1 cellular context compared by ENCODE assay signal in genomic region chr11:57562596-57562995, GRCh38.
TF ChIP-seq lines count a peak whose summit lies in the region.

No MANE protein-coding gene starts in this region.

TF ChIP-seq in K562, 482 proteins besides CTCF, POLR2A, EP300 and RAD21:
- TF ChIP-seq NCOA1 (IDR thresholded peaks at IDR 0.05; ENCODE audit: low read depth) = no peak
- peak; percentile 35; the same call in 1 of the 2 replicates for TF ChIP-seq ZEB2 (IDR thresholded peaks at IDR 0.05)
- no peak for TF ChIP-seq FOS (IDR thresholded peaks at IDR 0.05; ENCODE audit: extremely low read depth, insufficient read length)
- TF ChIP-seq PCBP2 (IDR thresholded peaks at IDR 0.05; ENCODE audit: low read depth, low read length, poor library complexity, severe bottlenecking) = no peak
- TF ChIP-seq FOXK1 (CRISPR knock-in tag; IDR thresholded peaks at IDR 0.05; ENCODE audit: borderline replicate concordance) = no peak
- no peak for TF ChIP-seq ZNF395 (CRISPR knock-in tag; IDR thresholded peaks at IDR 0.05)
- TF ChIP-seq ESRRA (IDR thresholded peaks at IDR 0.05; ENCODE audit: borderline replicate concordance, low read depth) = peak; percentile 31; the same call in 1 of the 2 replicates
- no peak for TF ChIP-seq TAF7 (tag; IDR thresholded peaks at IDR 0.05)
